In genomic region chr2:40814621-40815020, GRCh38 we compare ENCODE assay signal across 23 cellular contexts.
"Had no signal": no experiment of that assay in that cellular context is flagged by ENCODE, and none has a peak within 500 bp of the region (broad histone marks: within the 10 kb centered on the region; RNA-seq: fewer than 3 reads in every experiment).

No MANE protein-coding gene starts in this region.

- H3K27ac ChIP-seq: foreskin keratinocyte, neutrophil, pancreas, psoas muscle, right lobe of liver, stomach, suprapubic skin, tibial nerve, WERI-Rb-1 had no signal

- H3K9me3 ChIP-seq: neutrophil, pancreas, psoas muscle, right lobe of liver, stomach, suprapubic skin, tibial nerve had no signal

- ATAC-seq: activated naive CD4-positive, alpha-beta T cell treated with anti-CD3 and anti-CD28 coated beads, Interleukin-2, amount 50 U/mL, for 72 hours; foreskin keratinocyte; left ventricle myocardium superior; natural killer cell treated with Interleukin-12 subunit alpha and Interleukin-12 subunit beta and Interleukin-15 and Interleukin-18, amount 100 ng/mL, for 72 hours; pancreas; psoas muscle; right lobe of liver; stimulated activated memory B cell treated with anti-CD40 and anti-IgM and Interleukin-4, amounts not matched to agents 10 μg/mL and 1 μg/mL and 100 μg/mL, for 72 hours had no signal

- H3K4me1 ChIP-seq: foreskin keratinocyte, pancreas, psoas muscle, right lobe of liver, stomach, suprapubic skin, tibial nerve had no signal

- H3K27me3 ChIP-seq: foreskin keratinocyte, neutrophil, right lobe of liver, stomach, suprapubic skin, tibial nerve had no signal

- H3K36me3 ChIP-seq: neutrophil, pancreas, right lobe of liver, stomach, suprapubic skin, tibial nerve, WERI-Rb-1 had no signal

- DNase-seq: activated CD4-positive, alpha-beta T cell treated with anti-CD3 and anti-CD28 coated beads, Interleukin-2, amount 50 U/mL, for 1 hour; activated CD4-positive, CD25-positive, alpha-beta regulatory T cell treated with anti-CD3 and anti-CD28 coated beads, Interleukin-2, amount 50 U/mL, for 72 hours; activated T-cell treated with anti-CD3 and anti-CD28 coated beads, Interleukin-2, amount 50 U/mL, for 1 hour; aorta; effector CD4-positive, alpha-beta T cell; foreskin keratinocyte; glutamatergic neuron; hippocampal formation; left ventricle myocardium superior; mammary epithelial cell; pancreas; psoas muscle; right lobe of liver; small intestine; stimulated activated CD4-positive, alpha-beta T cell treated with anti-CD3 and anti-CD28 coated beads, Interleukin-2, amount 100 ng/mL, for 24 hours; stomach; WERI-Rb-1 had no signal

- H3K4me3 ChIP-seq: pancreas, psoas muscle, right lobe of liver, stomach, suprapubic skin, tibial nerve had no signal
